10 cellular contexts compared by ENCODE assay signal in genomic region chr20:49290608-49291191, GRCh38.
DNase-seq lines count a peak whose midpoint lies in the region; ATAC-seq and TF ChIP-seq lines count a peak whose summit lies in the region.
"Had no signal": no experiment of that assay in that cellular context is flagged by ENCODE, and none has a peak within 500 bp of the region (broad histone marks: within the 10 kb centered on the region; RNA-seq: fewer than 3 reads in every experiment).

No MANE protein-coding gene starts in this region.

- no peaks in the 10 kb centered on the region for H3K27me3 ChIP-seq in OCI-LY1 (ENCODE audit: insufficient read depth, low read length)

- no peak overlapping the region for H3K4me3 Mint-ChIP-seq in central memory CD8-positive, alpha-beta T cell
- H3K4me3 Mint-ChIP-seq in stimulated activated memory B cell treated with anti-CD40 and anti-IgM and Interleukin-4, amounts not matched to agents 10 μg/mL and 1 μg/mL and 100 μg/mL, for 72 hours: no peak overlapping the region

- peaks cover 6% of the 10 kb centered on the region for H3K9me3 ChIP-seq in OCI-LY1 (ENCODE audit: low read length)

- no peaks in the 10 kb centered on the region for H4K20me1 ChIP-seq in OCI-LY1 (ENCODE audit: insufficient read depth, low read length)

- H3K4me3 ChIP-seq in OCI-LY1 (ENCODE audit: low read depth, low read length, poor library complexity, severe bottlenecking): no peak overlapping the region

- H3K27me3 Mint-ChIP-seq in central memory CD8-positive, alpha-beta T cell: no peaks in the 10 kb centered on the region
- H3K27me3 Mint-ChIP-seq in stimulated activated memory B cell treated with anti-CD40 and anti-IgM and Interleukin-4, amounts not matched to agents 10 μg/mL and 1 μg/mL and 100 μg/mL, for 72 hours: no peaks in the 10 kb centered on the region

- peaks cover 44% of the 10 kb centered on the region for H3K36me3 Mint-ChIP-seq in central memory CD8-positive, alpha-beta T cell (ENCODE audit: insufficient read depth)
- peaks cover 92% of the 10 kb centered on the region for H3K36me3 Mint-ChIP-seq in stimulated activated memory B cell treated with anti-CD40 and anti-IgM and Interleukin-4, amounts not matched to agents 10 μg/mL and 1 μg/mL and 100 μg/mL, for 72 hours

- H3F3A ChIP-seq in OCI-LY1 (ENCODE audit: insufficient read depth, low read length): peaks cover 29% of the 10 kb centered on the region

- H3K4me1 Mint-ChIP-seq in central memory CD8-positive, alpha-beta T cell: peaks cover 18% of the 10 kb centered on the region
- H3K4me1 Mint-ChIP-seq in stimulated activated memory B cell treated with anti-CD40 and anti-IgM and Interleukin-4, amounts not matched to agents 10 μg/mL and 1 μg/mL and 100 μg/mL, for 72 hours: peaks cover 37% of the 10 kb centered on the region

- H3K27ac Mint-ChIP-seq in central memory CD8-positive, alpha-beta T cell (ENCODE audit: low read depth): peak overlapping the region; percentile 50
- H3K27ac Mint-ChIP-seq in stimulated activated memory B cell treated with anti-CD40 and anti-IgM and Interleukin-4, amounts not matched to agents 10 μg/mL and 1 μg/mL and 100 μg/mL, for 72 hours: peak overlapping the region; percentile 53

- H3K79me2 ChIP-seq in OCI-LY1 (ENCODE audit: insufficient read depth, low read length): no peaks in the 10 kb centered on the region

- no peak overlapping the region for H2AFZ ChIP-seq in OCI-LY1 (ENCODE audit: low read length)

- H3K36me3 ChIP-seq in OCI-LY1 (ENCODE audit: insufficient read depth, low read length): peaks cover 72% of the 10 kb centered on the region

- no peak for TF ChIP-seq CTCF in OCI-LY1 (IDR thresholded peaks at IDR 0.05; ENCODE audit: low read length)

- peak; percentile 30 to 38 for DNase-seq in activated T-cell treated with anti-CD3 and anti-CD28 coated beads, Interleukin-2, amount 50 U/mL, for 48 hours
- DNase-seq in activated T-cell treated with anti-CD3 and anti-CD28 coated beads for 4 hours (no peak), amygdala (lab: John Stamatoyannopoulos, UW) (no peak), NCI-H446 treated with DMSO at 0.1 percent for 48 hours (lab: John Stamatoyannopoulos, UW) (no peak), NCI-H1048 (lab: John Stamatoyannopoulos, UW) (no peak)
- DNase-seq in central memory CD8-positive, alpha-beta T cell (ENCODE audit: low spot score in 2 of 2): no peak
- DNase-seq: GF-D8, NCI-H187 treated with DMSO at 0.1 percent for 48 hours had no signal

- H3K9ac ChIP-seq in OCI-LY1 (ENCODE audit: low read length): no peak overlapping the region

- peaks cover 9% of the 10 kb centered on the region for H3K9me3 Mint-ChIP-seq in central memory CD8-positive, alpha-beta T cell
- peaks cover 17% of the 10 kb centered on the region for H3K9me3 Mint-ChIP-seq in stimulated activated memory B cell treated with anti-CD40 and anti-IgM and Interleukin-4, amounts not matched to agents 10 μg/mL and 1 μg/mL and 100 μg/mL, for 72 hours

- H3K9me2 ChIP-seq in OCI-LY1 (ENCODE audit: low read depth, low read length): no peaks in the 10 kb centered on the region

- H3K4me2 ChIP-seq in OCI-LY1 (ENCODE audit: low read length): no peak overlapping the region

- H3K4me1 ChIP-seq in OCI-LY1 (ENCODE audit: insufficient read depth, low read length, severe bottlenecking): peaks cover 4% of the 10 kb centered on the region

- H3K27ac ChIP-seq in OCI-LY1 (ENCODE audit: low read depth, low read length, poor library complexity, severe bottlenecking): peak overlapping the region; percentile 66

- no peak for ATAC-seq in central memory CD8-positive, alpha-beta T cell (replicated peaks; ENCODE audit: extremely low read depth, poor library complexity, severe bottlenecking)
- ATAC-seq in stimulated activated memory B cell treated with anti-CD40 and anti-IgM and Interleukin-4, amounts not matched to agents 10 μg/mL and 1 μg/mL and 100 μg/mL, for 72 hours: no peak

Comparison
In these comparisons a context has a peak if more than half of its experiments do, and no peak if none do; other contexts are left out.
1. DNase-seq: peak in activated T-cell treated with anti-CD3 and anti-CD28 coated beads, Interleukin-2, amount 50 U/mL, for 48 hours (2 of 2); none in activated T-cell treated with anti-CD3 and anti-CD28 coated beads for 4 hours (single experiment), central memory CD8-positive, alpha-beta T cell (0 of 2), amygdala (0 of 56), NCI-H446 treated with DMSO at 0.1 percent for 48 hours (single experiment) and NCI-H1048 (single experiment).